Comparison of ENCODE assay signal across 8 cellular contexts in the genomic region with DNA sequence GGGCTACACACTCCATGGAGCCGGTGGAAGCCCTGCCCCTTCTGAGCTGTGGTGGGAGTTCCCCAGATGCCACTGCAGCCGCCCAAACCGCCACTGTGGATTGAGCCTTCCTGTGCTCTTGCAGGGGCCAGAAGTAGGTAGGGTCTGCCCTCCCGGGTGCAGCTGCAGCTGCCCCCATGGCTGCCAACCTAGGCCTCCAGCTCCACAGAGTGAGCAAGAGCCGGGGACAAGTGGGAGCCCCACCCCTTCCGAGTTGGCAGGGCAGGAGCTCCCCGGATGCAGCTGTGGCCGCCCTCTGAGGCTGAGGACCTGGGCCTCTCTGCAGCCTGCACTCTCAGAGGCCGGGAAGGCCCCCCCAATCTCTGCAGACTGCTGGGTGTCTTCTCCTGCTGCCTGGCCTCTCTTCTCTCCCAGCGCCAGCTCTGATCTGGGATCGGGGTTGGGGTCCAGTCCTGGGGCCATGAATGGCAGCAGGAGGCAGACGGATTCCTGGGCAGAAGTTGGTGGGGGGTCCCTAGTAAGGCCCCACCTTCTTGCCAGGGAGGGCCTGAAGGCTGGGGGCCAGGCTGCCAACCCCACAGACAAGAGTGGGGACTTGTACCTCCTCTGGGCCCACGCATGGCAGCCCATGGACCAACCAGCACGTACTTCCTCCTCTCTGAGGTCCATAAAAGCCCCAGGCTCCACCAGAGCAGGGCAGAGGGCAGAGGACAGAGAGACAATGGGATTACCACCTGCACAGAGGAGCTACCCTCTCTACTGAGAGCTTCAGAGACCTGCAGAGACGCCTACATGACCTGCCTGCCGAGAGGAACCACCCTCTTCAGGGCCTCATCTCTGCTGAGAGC. TPM values are rescaled to one million over a fixed set of nuclear protein-coding genes. Genes with fewer than 3 reads are reported as not detected.
DNase-seq lines count a peak whose midpoint lies in the region; ATAC-seq and TF ChIP-seq lines count a peak whose summit lies in the region.

No MANE protein-coding gene starts in this region.

- TF ChIP-seq CTCF in WTC11 (IDR thresholded peaks at IDR 0.05) (no peak), endodermal cell (conservative IDR thresholded peaks at IDR 0.05) (no peak)

- H3K4me1 Mint-ChIP-seq in WTC11, result peaks cover 9% of the 10 kb centered on the region
- peaks cover 5% of the 10 kb centered on the region for H3K4me1 Mint-ChIP-seq in endodermal cell

- WGBS in endodermal cell (ENCODE audit: insufficient coverage in 1 of 2, insufficient read length in 1 of 2), 2 experiments, result 83 to 89% methylated on average over 10 to 16 of the region's 16 CpGs

- CTCF ChIA-PET in WTC11 (lab: Charles Lee), result interaction anchor here (0.8 to 2.2 kb wide), 5 partner anchors 8 to 68 kb away, joined by 3 to 8 read pairs (median 4); a partner anchor contains a TSS

- H3K4me3 ChIP-seq in endodermal cell (ENCODE audit: low read length), result no peak overlapping the region

- no peak overlapping the region for H3K9ac ChIP-seq in endodermal cell (ENCODE audit: extremely low read depth, low read length, poor library complexity, severe bottlenecking)

- ATAC-seq in GM21717 (IDR thresholded peaks at IDR 0.05; ENCODE audit: unreplicated experiment) (peak; percentile 52), WTC11 (peak; percentile 54), HG03108 (IDR thresholded peaks at IDR 0.05; ENCODE audit: unreplicated experiment) (no peak), HG02763 (IDR thresholded peaks at IDR 0.05; ENCODE audit: unreplicated experiment) (no peak), HG02970 (IDR thresholded peaks at IDR 0.05; ENCODE audit: low FRiP score, unreplicated experiment) (no peak)

- H3K27ac ChIP-seq in endodermal cell (ENCODE audit: low read depth, low read length), result no peak overlapping the region

- H3K27ac Mint-ChIP-seq in WTC11 (no peak overlapping the region), endodermal cell (no peak overlapping the region)

- H3K27me3 Mint-ChIP-seq in WTC11 (ENCODE audit: low read depth) (no peaks in the 10 kb centered on the region), endodermal cell (ENCODE audit: insufficient read depth) (peaks cover 99% of the 10 kb centered on the region)

- no peaks in the 10 kb centered on the region for H3K9me3 ChIP-seq in endodermal cell (ENCODE audit: control insufficient read depth, low read length)

- H3K27me3 ChIP-seq in endodermal cell (ENCODE audit: control insufficient read depth, insufficient read depth, low read length, poor library complexity, severe bottlenecking), result peaks cover 93% of the 10 kb centered on the region

- H3K4me1 ChIP-seq in endodermal cell (ENCODE audit: control insufficient read depth, insufficient read depth, low read length), result no peaks in the 10 kb centered on the region

- no peaks in the 10 kb centered on the region for H3K36me3 Mint-ChIP-seq in WTC11
- no peaks in the 10 kb centered on the region for H3K36me3 Mint-ChIP-seq in endodermal cell (ENCODE audit: low read depth)

- H3K36me3 ChIP-seq in endodermal cell (ENCODE audit: control insufficient read depth, insufficient read depth, low read length), result no peaks in the 10 kb centered on the region

- POLR2A ChIA-PET in WTC11 (lab: Charles Lee), result interaction anchor here (1.0 kb wide), 1 partner anchor 44 kb away, joined by 3 read pairs; no protein-coding TSS in a partner anchor

- 0 out of 2 replicates have a peak, but pooled peaks cover 4% of the 10 kb centered on the region for H3K9me3 Mint-ChIP-seq in WTC11
- peaks cover 2% of the 10 kb centered on the region for H3K9me3 Mint-ChIP-seq in endodermal cell

- H3K4me3 Mint-ChIP-seq in WTC11, result no peak overlapping the region
- no peak overlapping the region for H3K4me3 Mint-ChIP-seq in endodermal cell

- DNase-seq in WTC11 (ENCODE audit: low spot score) (peak; percentile 26), endodermal cell (peak; percentile 58), HuH-7.5 (ENCODE audit: low spot score) (no peak)
- peak; percentile 21 to 41 (median 35) for DNase-seq in stimulated activated CD4-positive, alpha-beta T cell treated with anti-CD3 and anti-CD28 coated beads, TNF-alpha, amount 100 ng/mL, for 48 hours (ENCODE audit: low read depth in 3 of 3)

TF ChIP-seq in WTC11, 78 proteins besides CTCF, POLR2A, EP300 and RAD21:
- no peak for TF ChIP-seq SP1 (CRISPR knock-in tag; conservative IDR thresholded peaks at IDR 0.05)
- TF ChIP-seq, protein P1, sequence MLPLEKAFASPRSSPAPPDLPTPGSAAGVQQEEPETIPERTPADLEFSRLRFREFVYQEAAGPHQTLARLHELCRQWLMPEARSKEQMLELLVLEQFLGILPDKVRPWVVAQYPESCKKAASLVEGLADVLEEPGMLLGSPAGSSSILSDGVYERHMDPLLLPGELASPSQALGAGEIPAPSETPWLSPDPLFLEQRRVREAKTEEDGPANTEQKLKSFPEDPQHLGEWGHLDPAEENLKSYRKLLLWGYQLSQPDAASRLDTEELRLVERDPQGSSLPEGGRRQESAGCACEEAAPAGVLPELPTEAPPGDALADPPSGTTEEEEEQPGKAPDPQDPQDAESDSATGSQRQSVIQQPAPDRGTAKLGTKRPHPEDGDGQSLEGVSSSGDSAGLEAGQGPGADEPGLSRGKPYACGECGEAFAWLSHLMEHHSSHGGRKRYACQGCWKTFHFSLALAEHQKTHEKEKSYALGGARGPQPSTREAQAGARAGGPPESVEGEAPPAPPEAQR (CRISPR knock-in tag; IDR thresholded peaks at IDR 0.05), result no peak
- TF ChIP-seq GABPB1 (CRISPR knock-in tag; IDR thresholded peaks at IDR 0.05), result 0 out of 2 replicates have a peak, but pooled peaks have one; percentile 10

RNA-seq across cellular contexts. Expression of a gene that starts 28.9 kb away (rescaled TPM):
- 232 to 249 TPM (median 234 TPM) in 3 replicates for total RNA-seq in WTC11 (2021)
- 100 to 1,000 TPM; 162 to 214 TPM for total RNA-seq in endodermal cell
- polyA plus RNA-seq in endodermal cell (2013, experiment 1 of 2), result 187 TPM
- polyA plus RNA-seq in endodermal cell (2013, experiment 2 of 2), result 181 TPM

RNA-seq across cellular contexts. Expression of a gene that starts 33.3 kb away (rescaled TPM):
- total RNA-seq in WTC11 (2021) (173 to 239 TPM (median 187 TPM) in 3 replicates), endodermal cell (10 to 100 TPM; 77.6 to 78.1 TPM)
- 81.2 TPM for polyA plus RNA-seq in endodermal cell (2013, experiment 1 of 2)
- 60.6 TPM for polyA plus RNA-seq in endodermal cell (2013, experiment 2 of 2)

RNA-seq across cellular contexts. Expression of a gene that starts 39.1 kb away (rescaled TPM):
- total RNA-seq in WTC11 (2021) (47.2 to 56.3 TPM (median 47.3 TPM) in 3 replicates), endodermal cell (10 to 100 TPM; 41.4 to 41.6 TPM)
- polyA plus RNA-seq in endodermal cell (2013, experiment 1 of 2), result 42.6 TPM
- polyA plus RNA-seq in endodermal cell (2013, experiment 2 of 2), result 40.6 TPM

Comparison
In these comparisons a context has a peak if more than half of its experiments do, and no peak if none do; other contexts are left out.
1. ATAC-seq: peak in GM21717 (single experiment) and WTC11 (single experiment); none in HG03108 (single experiment), HG02763 (single experiment) and HG02970 (single experiment).